ENCODE assay signal across 26 cellular contexts in the genomic region with DNA sequence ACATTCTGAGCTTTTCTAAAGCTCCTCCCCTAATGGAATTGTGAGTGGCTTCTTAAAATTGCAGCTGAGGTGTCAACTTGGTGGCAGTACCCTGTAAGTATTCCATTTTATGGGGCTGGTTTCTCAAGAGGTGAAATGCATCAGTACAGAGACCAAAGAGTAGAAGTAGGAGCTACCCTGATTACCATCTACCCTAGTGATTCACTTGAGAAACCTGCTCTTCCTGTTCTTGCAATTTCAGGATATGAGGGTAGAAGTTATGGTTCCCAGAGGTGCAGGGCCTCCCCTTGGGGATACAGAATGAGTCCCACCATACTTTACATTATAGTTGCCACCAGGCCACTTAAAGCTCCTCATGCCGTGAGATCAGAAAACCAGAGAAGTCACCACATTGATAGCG.
"Had no signal": no experiment of that assay in that cellular context is flagged by ENCODE, and none has a peak within 500 bp of the region (broad histone marks: within the 10 kb centered on the region; RNA-seq: fewer than 3 reads in every experiment).

No MANE protein-coding gene starts in this region.

- H3K9me3 Mint-ChIP-seq: activated CD4-positive, alpha-beta T cell treated with anti-CD3 and anti-CD28 coated beads, Interleukin-2, amount 10 ng/mL, durations not matched to agents 24 days and 14 days; activated CD8-positive, alpha-beta T cell treated with anti-CD3 and anti-CD28 coated beads for 36 hours; activated naive CD8-positive, alpha-beta T cell treated with anti-CD3 and anti-CD28 coated beads, Interleukin-2, amount 10 ng/mL, durations not matched to agents 7 days and 5 days; activated T-helper 17 cell treated with anti-CD3 and anti-CD28 coated beads, Interleukin-2, amount 50 U/mL, for 72 hours had no signal

- H3K4me1 Mint-ChIP-seq: activated CD4-positive, alpha-beta T cell treated with anti-CD3 and anti-CD28 coated beads, Interleukin-2, amount 10 ng/mL, durations not matched to agents 24 days and 14 days; activated naive CD4-positive, alpha-beta T cell treated with anti-CD3 and anti-CD28 coated beads, Interleukin-2, amount 50 U/mL, for 24 hours; activated naive CD8-positive, alpha-beta T cell treated with anti-CD3 and anti-CD28 coated beads, Interleukin-2, amount 10 ng/mL, durations not matched to agents 7 days and 5 days; activated T-helper 17 cell treated with anti-CD3 and anti-CD28 coated beads, Interleukin-2, amount 50 U/mL, for 72 hours had no signal

- H3K27me3 ChIP-seq: ascending aorta, MG63, SJSA1 had no signal

- ATAC-seq: activated CD8-positive, alpha-beta T cell treated with anti-CD3 and anti-CD28 coated beads for 36 hours; activated T-cell treated with anti-CD3 and anti-CD28 coated beads, Interleukin-2, amount 50 U/mL, for 72 hours; activated T-helper 17 cell treated with anti-CD3 and anti-CD28 coated beads, Interleukin-2, amount 50 U/mL, for 72 hours; Panc1 had no signal

- H3K27ac ChIP-seq: ascending aorta, SJSA1 had no signal

- H3K36me3 ChIP-seq: ascending aorta, MG63, SJSA1 had no signal

- H3K4me3 Mint-ChIP-seq: activated CD4-positive, alpha-beta T cell treated with anti-CD3 and anti-CD28 coated beads, Interleukin-2, amount 10 ng/mL, durations not matched to agents 24 days and 14 days; activated CD8-positive, alpha-beta T cell treated with anti-CD3 and anti-CD28 coated beads for 36 hours; activated naive CD4-positive, alpha-beta T cell treated with anti-CD3 and anti-CD28 coated beads, Interleukin-2, amount 50 U/mL, for 24 hours; activated naive CD8-positive, alpha-beta T cell treated with anti-CD3 and anti-CD28 coated beads, Interleukin-2, amount 10 ng/mL, durations not matched to agents 7 days and 5 days; activated T-cell treated with anti-CD3 and anti-CD28 coated beads, Interleukin-2, amount 50 U/mL, for 72 hours; activated T-helper 17 cell treated with anti-CD3 and anti-CD28 coated beads, Interleukin-2, amount 50 U/mL, for 72 hours; T-helper 1 cell treated with Interleukin-12 subunit alpha and Interleukin-12 subunit beta and Interleukin-4 antibody, amounts not matched to agents 30 μg/mL and 1 μg/mL, for 36 hours; T-helper 2 cell treated with Interferon-gamma antibody and Interleukin-4, amounts not matched to agents 5 μg/mL and 100 μg/mL, for 36 hours had no signal

- H3K4me3 ChIP-seq: ascending aorta, MG63, SJSA1 had no signal

- DNase-seq: activated CD4-positive, alpha-beta T cell treated with anti-CD3 and anti-CD28 coated beads, Interleukin-2, amount 10 ng/mL, durations not matched to agents 24 days and 14 days; activated CD4-positive, alpha-beta T cell treated with anti-CD3 and anti-CD28 coated beads, Interleukin-2, amount 50 U/mL, for 4 hours; activated CD8-positive, alpha-beta T cell treated with anti-CD3 and anti-CD28 coated beads for 36 hours; activated effector memory CD4-positive, alpha-beta T cell treated with anti-CD3 and anti-CD28 coated beads, Interleukin-2, amount 50 U/mL, for 16 hours; activated naive CD4-positive, alpha-beta T cell treated with Interleukin-2 at 50 U/mL for 16 hours; activated naive CD8-positive, alpha-beta T cell treated with anti-CD3 and anti-CD28 coated beads, Interleukin-2, amount 10 ng/mL, durations not matched to agents 7 days and 5 days; activated T-cell treated with anti-CD3 and anti-CD28 coated beads, Interleukin-2, amount 50 U/mL, for 1 hour; activated T-cell treated with anti-CD3 and anti-CD28 coated beads, Interleukin-2, amount 50 U/mL, for 72 hours; amygdala; NCI-H1048; NCI-H1436 treated with DMSO at 0.1 percent for 48 hours; NCI-H1694 treated with DMSO at 0.1 percent for 48 hours; NCI-H2029; NCI-H2107; NCI-H2171; NCI-H524; SHP77 treated with DMSO at 0.1 percent for 48 hours; SK-N-SH had no signal

- H3K27me3 Mint-ChIP-seq: activated CD4-positive, alpha-beta T cell treated with anti-CD3 and anti-CD28 coated beads, Interleukin-2, amount 10 ng/mL, durations not matched to agents 24 days and 14 days; activated naive CD4-positive, alpha-beta T cell treated with anti-CD3 and anti-CD28 coated beads, Interleukin-2, amount 50 U/mL, for 24 hours; activated naive CD8-positive, alpha-beta T cell treated with anti-CD3 and anti-CD28 coated beads, Interleukin-2, amount 10 ng/mL, durations not matched to agents 7 days and 5 days; activated T-helper 17 cell treated with anti-CD3 and anti-CD28 coated beads, Interleukin-2, amount 50 U/mL, for 72 hours had no signal

- H3K9ac ChIP-seq: SK-N-SH had no signal

- H3K9me3 ChIP-seq: ascending aorta, MG63, SJSA1, SK-N-SH had no signal

- H3K4me2 ChIP-seq: SK-N-SH had no signal

- H3K4me1 ChIP-seq: ascending aorta, SJSA1 had no signal

- H3K27ac Mint-ChIP-seq: activated CD4-positive, alpha-beta T cell treated with anti-CD3 and anti-CD28 coated beads, Interleukin-2, amount 10 ng/mL, durations not matched to agents 24 days and 14 days; activated CD8-positive, alpha-beta T cell treated with anti-CD3 and anti-CD28 coated beads for 36 hours; activated naive CD4-positive, alpha-beta T cell treated with anti-CD3 and anti-CD28 coated beads, Interleukin-2, amount 50 U/mL, for 24 hours; activated naive CD8-positive, alpha-beta T cell treated with anti-CD3 and anti-CD28 coated beads, Interleukin-2, amount 10 ng/mL, durations not matched to agents 7 days and 5 days; activated T-cell treated with anti-CD3 and anti-CD28 coated beads, Interleukin-2, amount 50 U/mL, for 72 hours; activated T-helper 17 cell treated with anti-CD3 and anti-CD28 coated beads, Interleukin-2, amount 50 U/mL, for 72 hours; T-helper 1 cell treated with Interleukin-12 subunit alpha and Interleukin-12 subunit beta and Interleukin-4 antibody, amounts not matched to agents 30 μg/mL and 1 μg/mL, for 36 hours; T-helper 2 cell treated with Interferon-gamma antibody and Interleukin-4, amounts not matched to agents 5 μg/mL and 100 μg/mL, for 36 hours had no signal

- H3K36me3 Mint-ChIP-seq: activated naive CD4-positive, alpha-beta T cell treated with anti-CD3 and anti-CD28 coated beads, Interleukin-2, amount 50 U/mL, for 24 hours; activated naive CD8-positive, alpha-beta T cell treated with anti-CD3 and anti-CD28 coated beads, Interleukin-2, amount 10 ng/mL, durations not matched to agents 7 days and 5 days had no signal
